In the genomic region with DNA sequence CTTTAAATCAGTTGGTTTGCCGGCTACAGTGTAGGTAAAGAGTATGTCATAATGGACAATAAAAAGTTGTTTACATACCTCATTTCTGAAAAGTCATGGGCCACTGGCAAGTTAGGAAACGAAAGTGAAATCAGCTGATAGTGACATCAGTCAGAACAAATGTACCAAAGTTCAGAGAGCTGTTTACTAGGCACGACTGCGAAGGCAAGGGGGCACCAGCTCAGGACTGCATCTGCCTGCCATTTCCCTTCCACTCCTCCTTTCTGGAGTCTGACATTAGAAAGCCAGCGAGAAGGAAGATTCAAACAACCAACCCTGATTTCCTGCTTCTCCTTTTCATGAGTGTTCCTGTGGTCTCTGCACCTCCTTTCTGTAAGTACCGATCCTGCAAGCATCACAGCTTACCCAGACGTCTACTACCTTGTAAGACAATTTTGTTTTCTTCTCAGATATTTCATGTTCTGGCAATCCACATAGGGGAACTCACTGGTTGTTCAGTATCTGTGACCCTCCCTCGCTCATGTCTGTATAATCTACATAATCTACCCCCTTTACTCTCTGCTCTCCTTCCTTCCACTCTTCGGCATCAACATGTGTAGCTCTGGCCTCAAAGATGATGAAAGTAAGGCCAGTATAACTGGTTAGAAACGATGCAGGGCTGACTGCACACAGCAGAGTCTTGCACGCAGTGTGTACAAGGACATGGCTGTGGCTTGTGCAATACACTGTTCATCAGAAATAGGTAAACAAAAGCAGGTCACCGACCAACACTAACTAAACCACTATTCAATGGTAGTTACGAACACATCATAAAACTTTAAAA, we compare ENCODE assay signal across 8 cellular contexts. TPM values are rescaled to one million over a fixed set of nuclear protein-coding genes. Genes with fewer than 3 reads are reported as not detected.
DNase-seq lines count a peak whose midpoint lies in the region; ATAC-seq, FAIRE-seq and TF ChIP-seq lines count a peak whose summit lies in the region.

A gene (plus strand): TSS at position 174 of the 823 bp plus-strand sequence. CDS start 16,370 bp downstream, outside the sequence.

- peaks cover 6% of the 10 kb centered on the region for H3K9me3 Mint-ChIP-seq in astrocyte (ENCODE audit: unreplicated experiment)

- H3K36me3 ChIP-seq in astrocyte (ENCODE audit: insufficient read depth, low read length) (no peaks in the 10 kb centered on the region), kidney (ENCODE audit: control insufficient read depth in 1 of 2, insufficient read depth in 2 of 2, low read length in 2 of 2) (peaks cover 0 to 5% of the 10 kb centered on the region in 2 donors)

- no peak within 1 kb of the TSS for H3K4me3 Mint-ChIP-seq in astrocyte (ENCODE audit: unreplicated experiment)

- FAIRE-seq in astrocyte (lab: Jason Lieb, UNC) (no peak), kidney (lab: Jason Lieb, UNC) (peak; percentile 52)

- ATAC-seq in HG03039 (IDR thresholded peaks at IDR 0.05; ENCODE audit: unreplicated experiment): peak; percentile 72

- H3K4me1 Mint-ChIP-seq in astrocyte (ENCODE audit: low read depth, unreplicated experiment): peaks cover 2% of the 10 kb centered on the region

- DNase-seq in A172 (ENCODE audit: low spot score): peak; percentile 40
- peak; percentile 87 for DNase-seq in SK-MEL-5 (ENCODE audit: low read depth, low spot score)
- DNase-seq in astrocyte (ENCODE audit: low read depth): no peak
- peak; percentile 82 for DNase-seq in kidney
- peak; percentile 48 for DNase-seq in stimulated activated naive CD4-positive, alpha-beta T cell treated with Interleukin-2 at 50 U/mL for 16 hours (lab: John Stamatoyannopoulos, UW)
- DNase-seq in GOT3 (lab: John Stamatoyannopoulos, UW): no peak

- peak within 1 kb of the TSS; percentile 46 for H3K4me2 ChIP-seq in astrocyte (ENCODE audit: low read length)

- H3K27ac ChIP-seq in astrocyte (ENCODE audit: low read depth, low read length) (no peak within 1 kb of the TSS), kidney (ENCODE audit: low read depth in 2 of 2, low read length in 2 of 2) (peak within 1 kb of the TSS; percentile 94 to 95)

- peak within 1 kb of the TSS; percentile 46 for H2AFZ ChIP-seq in astrocyte (ENCODE audit: low read depth, low read length)

- TF ChIP-seq POLR2A in GM18526 (IDR thresholded peaks at IDR 0.05; ENCODE audit: extremely low read depth, insufficient read length): peak; percentile 50

- H3K9me3 ChIP-seq in astrocyte (ENCODE audit: insufficient read depth, low read depth, low read length) (no peaks in the 10 kb centered on the region), kidney (ENCODE audit: control insufficient read depth in 1 of 2, low read length in 2 of 2) (no peaks in the 10 kb centered on the region)

- no peaks in the 10 kb centered on the region for H3K4me1 ChIP-seq in astrocyte (ENCODE audit: insufficient read depth, low read length)
- H3K4me1 ChIP-seq in kidney (ENCODE audit: control insufficient read depth in 1 of 2, insufficient read depth in 1 of 2, low read depth in 1 of 2, low read length in 2 of 2): peaks cover 15 to 40% of the 10 kb centered on the region in 2 donors

- no peaks in the 10 kb centered on the region for H3K79me2 ChIP-seq in astrocyte (ENCODE audit: insufficient read depth, low read length)

- H3K36me3 Mint-ChIP-seq in astrocyte (ENCODE audit: low read depth, unreplicated experiment): no peaks in the 10 kb centered on the region

- in situ Hi-C loops in SK-MEL-5 (cut with HindIII; ENCODE audit: low pct_unique_long_range_greater_than_20kb, low sequenced_read_pairs): no loop called here

- peak within 1 kb of the TSS; percentile 5 for H3K27ac Mint-ChIP-seq in astrocyte (ENCODE audit: unreplicated experiment)

- no peaks in the 10 kb centered on the region for H3K27me3 ChIP-seq in astrocyte (ENCODE audit: insufficient read depth, low read length)

- TF ChIP-seq CTCF in astrocyte (IDR thresholded peaks at IDR 0.05; ENCODE audit: insufficient read depth, low read depth, low read length) (no peak), kidney (IDR thresholded peaks at IDR 0.05; ENCODE audit: borderline replicate concordance, extremely low read depth, insufficient read depth) (no peak)

- no peaks in the 10 kb centered on the region for H3K27me3 Mint-ChIP-seq in astrocyte (ENCODE audit: low read depth, unreplicated experiment)

- intact Hi-C loops in kidney (cut with DNase I): no loop called here

- H3K4me3 ChIP-seq in astrocyte (ENCODE audit: insufficient read depth, low read depth, low read length): no peak within 1 kb of the TSS
- H3K4me3 ChIP-seq in kidney (ENCODE audit: low read length in 2 of 2): peak within 1 kb of the TSS; percentile 85 to 92

- H3K9ac ChIP-seq in astrocyte (ENCODE audit: low read length) (no peak within 1 kb of the TSS), kidney (ENCODE audit: low read length in 2 of 2) (peak within 1 kb of the TSS; percentile 55 to 94)

- H4K20me1 ChIP-seq in astrocyte (ENCODE audit: insufficient read depth, low read length): no peaks in the 10 kb centered on the region

RNA-seq across cellular contexts. Expression of the gene that starts here (rescaled TPM):
- 1.6 and 1.9 TPM in 2 replicates for total RNA-seq in A172 (2014; rRNA removed; shearing (Covaris generic))
- 18.3 and 21.2 TPM in 2 replicates for total RNA-seq in SK-MEL-5 (2014; rRNA removed; shearing (Covaris generic))
- polyA plus RNA-seq in SK-MEL-5 (2015; cell fraction: cytosol; rRNA removed): 11.3 and 15.7 TPM in 2 replicates
- 2.3 and 4.7 TPM in 2 replicates for polyA plus RNA-seq in SK-MEL-5 (2015; cell fraction: nucleus; rRNA removed)
- total RNA-seq in astrocyte (0.27 and 0.62 TPM in 2 replicates), kidney (31.3 TPM)
- polyA plus RNA-seq in kidney (ENCODE audit: insufficient read depth, low read depth, low replicate concordance): 28.2 TPM

Comparison
In these comparisons a context has a peak if more than half of its experiments do, and no peak if none do; other contexts are left out.
1. DNase-seq: peak in A172 (single experiment), SK-MEL-5 (single experiment), kidney (single experiment) and stimulated activated naive CD4-positive, alpha-beta T cell treated with Interleukin-2 at 50 U/mL for 16 hours (single experiment); none in astrocyte (single experiment) and GOT3 (single experiment).